Comparison of ENCODE assay signal across 15 cellular contexts in genomic region chr10:84574101-84574500, GRCh38.
DNase-seq lines count a peak whose midpoint lies in the region; ATAC-seq, FAIRE-seq and TF ChIP-seq lines count a peak whose summit lies in the region.
"Had no signal": no experiment of that assay in that cellular context is flagged by ENCODE, and none has a peak within 500 bp of the region (broad histone marks: within the 10 kb centered on the region; RNA-seq: fewer than 3 reads in every experiment).

No MANE protein-coding gene starts in this region.

- H3K27ac Mint-ChIP-seq in neural progenitor cell: no peak overlapping the region
- no peak overlapping the region for H3K27ac Mint-ChIP-seq in stimulated activated memory B cell treated with anti-CD40 and anti-IgM and Interleukin-4, amounts not matched to agents 10 μg/mL and 1 μg/mL and 100 μg/mL, for 72 hours
- H3K27ac Mint-ChIP-seq: effector memory CD8-positive, alpha-beta T cell; nephron progenitor cell had no signal

- ATAC-seq in right cardiac atrium: no peak
- no peak for ATAC-seq in stimulated activated memory B cell treated with anti-CD40 and anti-IgM and Interleukin-4, amounts not matched to agents 10 μg/mL and 1 μg/mL and 100 μg/mL, for 72 hours
- ATAC-seq: effector memory CD8-positive, alpha-beta T cell; left lung had no signal

- H3K27ac ChIP-seq in WERI-Rb-1 (no peak overlapping the region), neural progenitor cell (no peak overlapping the region), right cardiac atrium (ENCODE audit: low read length) (no peak overlapping the region), small intestine (ENCODE audit: low read depth in 1 of 2, low read length in 1 of 2) (no peak overlapping the region)
- H3K27ac ChIP-seq: adrenal gland, left lung, thyroid gland had no signal

- H3K4me1 Mint-ChIP-seq in neural progenitor cell: no peaks in the 10 kb centered on the region
- no peaks in the 10 kb centered on the region for H3K4me1 Mint-ChIP-seq in stimulated activated memory B cell treated with anti-CD40 and anti-IgM and Interleukin-4, amounts not matched to agents 10 μg/mL and 1 μg/mL and 100 μg/mL, for 72 hours
- H3K4me1 Mint-ChIP-seq: nephron progenitor cell had no signal

- no peaks in the 10 kb centered on the region for H3K36me3 ChIP-seq in WERI-Rb-1
- no peaks in the 10 kb centered on the region for H3K36me3 ChIP-seq in neural progenitor cell
- no peaks in the 10 kb centered on the region for H3K36me3 ChIP-seq in small intestine (ENCODE audit: control insufficient read depth in 2 of 2, insufficient read depth in 2 of 2, low read length in 2 of 2)
- H3K36me3 ChIP-seq: adrenal gland, left lung, thyroid gland had no signal

- FAIRE-seq in small intestine (lab: Jason Lieb, UNC): no peak
- FAIRE-seq: RCC 7860 had no signal

- H2AFZ ChIP-seq in neural progenitor cell (replicated peaks): no peak overlapping the region

- no peak overlapping the region for H3K9ac ChIP-seq in neural progenitor cell

- H3K4me3 ChIP-seq in WERI-Rb-1 (ENCODE audit: low read depth, low read length) (no peak overlapping the region), neural progenitor cell (no peak overlapping the region), right cardiac atrium (ENCODE audit: low read length) (no peak overlapping the region), small intestine (ENCODE audit: low read depth in 1 of 2, low read length in 2 of 2) (no peak overlapping the region)
- H3K4me3 ChIP-seq: adrenal gland, left lung, thyroid gland had no signal

- no peaks in the 10 kb centered on the region for H3K36me3 Mint-ChIP-seq in neural progenitor cell
- no peaks in the 10 kb centered on the region for H3K36me3 Mint-ChIP-seq in stimulated activated memory B cell treated with anti-CD40 and anti-IgM and Interleukin-4, amounts not matched to agents 10 μg/mL and 1 μg/mL and 100 μg/mL, for 72 hours

- no peak overlapping the region for H3K4me3 Mint-ChIP-seq in neural progenitor cell
- H3K4me3 Mint-ChIP-seq in stimulated activated memory B cell treated with anti-CD40 and anti-IgM and Interleukin-4, amounts not matched to agents 10 μg/mL and 1 μg/mL and 100 μg/mL, for 72 hours: no peak overlapping the region
- H3K4me3 Mint-ChIP-seq: effector memory CD8-positive, alpha-beta T cell; nephron progenitor cell had no signal

- 96% methylated on average over 2 of the region's 2 CpGs for WGBS in right cardiac atrium
- 88 to 97% (median 92%) methylated on average over 2 of the region's 2 CpGs for WGBS in small intestine, 3 donors

- intact Hi-C loops in right cardiac atrium (cut with DNase I): no loop called here

- H3F3A ChIP-seq in neural progenitor cell (ENCODE audit: low read depth): no peaks in the 10 kb centered on the region

- H3K27me3 Mint-ChIP-seq in neural progenitor cell (ENCODE audit: insufficient read depth, low read depth): peaks cover 4% of the 10 kb centered on the region
- peaks cover 13% of the 10 kb centered on the region for H3K27me3 Mint-ChIP-seq in stimulated activated memory B cell treated with anti-CD40 and anti-IgM and Interleukin-4, amounts not matched to agents 10 μg/mL and 1 μg/mL and 100 μg/mL, for 72 hours

- TF ChIP-seq CTCF in WERI-Rb-1 (IDR thresholded peaks at IDR 0.05; ENCODE audit: low read depth, low read length): peak; percentile 32; the same call in 1 of the 2 replicates
- TF ChIP-seq CTCF in neural progenitor cell (IDR thresholded peaks at IDR 0.05): peak; percentile 45

- no peaks in the 10 kb centered on the region for H4K20me1 ChIP-seq in neural progenitor cell (ENCODE audit: low read depth)

- H3K27me3 ChIP-seq in WERI-Rb-1 (ENCODE audit: insufficient read depth, low read depth, severe bottlenecking): no peaks in the 10 kb centered on the region
- H3K27me3 ChIP-seq in neural progenitor cell: no peaks in the 10 kb centered on the region
- H3K27me3 ChIP-seq in right cardiac atrium (ENCODE audit: control insufficient read depth, insufficient read depth): no peaks in the 10 kb centered on the region
- no peaks in the 10 kb centered on the region for H3K27me3 ChIP-seq in small intestine (ENCODE audit: control insufficient read depth in 2 of 2, insufficient read depth in 2 of 2, low read length in 2 of 2)
- H3K27me3 ChIP-seq: left lung, thyroid gland had no signal

- H3K4me1 ChIP-seq in neural progenitor cell: no peaks in the 10 kb centered on the region
- H3K4me1 ChIP-seq in right cardiac atrium (ENCODE audit: control insufficient read depth, insufficient read depth, low read length): no peaks in the 10 kb centered on the region
- H3K4me1 ChIP-seq in small intestine (ENCODE audit: control insufficient read depth in 2 of 2, insufficient read depth in 1 of 2, low read depth in 1 of 2, low read length in 1 of 2): no peaks in the 10 kb centered on the region
- H3K4me1 ChIP-seq: adrenal gland, left lung, thyroid gland had no signal

- H3K9me3 ChIP-seq in WERI-Rb-1 (ENCODE audit: severe bottlenecking) (peaks cover 4% of the 10 kb centered on the region), neural progenitor cell (ENCODE audit: low read depth) (peaks cover 4% of the 10 kb centered on the region), right cardiac atrium (ENCODE audit: control insufficient read depth, low read length) (no peaks in the 10 kb centered on the region), small intestine (ENCODE audit: control insufficient read depth, low read depth) (no peaks in the 10 kb centered on the region)
- H3K9me3 ChIP-seq: adrenal gland, thyroid gland had no signal

- DNase-seq in NCI-H146 (lab: John Stamatoyannopoulos, UW): peak; percentile 20
- DNase-seq in NCI-H146 treated with DMSO at 0.1 percent for 48 hours (lab: John Stamatoyannopoulos, UW; ENCODE audit: unreplicated experiment): no peak
- DNase-seq in HuH-7 (ENCODE audit: low spot score): peak; percentile 44
- DNase-seq in WERI-Rb-1: no peak
- DNase-seq in neural progenitor cell (ENCODE audit: low spot score): no peak
- DNase-seq in right cardiac atrium: no peak
- no peak for DNase-seq in small intestine
- DNase-seq: adrenal gland; effector memory CD8-positive, alpha-beta T cell; left lung; NCI-H187 treated with DMSO at 0.1 percent for 48 hours; nephron progenitor cell; thyroid gland had no signal

- no peak overlapping the region for H3K4me2 ChIP-seq in neural progenitor cell

- H3K9me3 Mint-ChIP-seq in neural progenitor cell: peaks cover 4% of the 10 kb centered on the region
- H3K9me3 Mint-ChIP-seq in stimulated activated memory B cell treated with anti-CD40 and anti-IgM and Interleukin-4, amounts not matched to agents 10 μg/mL and 1 μg/mL and 100 μg/mL, for 72 hours: no peaks in the 10 kb centered on the region
- H3K9me3 Mint-ChIP-seq: effector memory CD8-positive, alpha-beta T cell had no signal

- no peaks in the 10 kb centered on the region for H3K79me2 ChIP-seq in neural progenitor cell (ENCODE audit: low read depth)

Comparison
In these comparisons a context has a peak if more than half of its experiments do, and no peak if none do; other contexts are left out.
1. DNase-seq: peak in NCI-H146 (single experiment) and HuH-7 (single experiment); none in NCI-H146 treated with DMSO at 0.1 percent for 48 hours (single experiment), WERI-Rb-1 (single experiment), neural progenitor cell (single experiment), right cardiac atrium (0 of 3) and small intestine (single experiment).